ENCODE assay signal across 26 cellular contexts in genomic region chrX:2336181-2336580, GRCh38.
"Had no signal": no experiment of that assay in that cellular context is flagged by ENCODE, and none has a peak within 500 bp of the region (broad histone marks: within the 10 kb centered on the region; RNA-seq: fewer than 3 reads in every experiment).

No MANE protein-coding gene starts in this region.

- H3K4me3 ChIP-seq: left ventricle myocardium inferior, lung, ovary, right atrium auricular region, right lobe of liver, smooth muscle cell, stomach, testis, thyroid gland, transverse colon, upper lobe of right lung had no signal

- H3K4me3 Mint-ChIP-seq: immature natural killer cell; mesothelial cell of epicardium; natural killer cell; nephron progenitor cell; stimulated activated memory B cell treated with anti-CD40 and anti-IgM and Interleukin-4, amounts not matched to agents 10 μg/mL and 1 μg/mL and 100 μg/mL, for 72 hours had no signal

- H3K4me1 Mint-ChIP-seq: mesothelial cell of epicardium had no signal

- H3K27ac Mint-ChIP-seq: immature natural killer cell; mesothelial cell of epicardium; natural killer cell; progenitor cell of endocrine pancreas; stimulated activated memory B cell treated with anti-CD40 and anti-IgM and Interleukin-4, amounts not matched to agents 10 μg/mL and 1 μg/mL and 100 μg/mL, for 72 hours had no signal

- ATAC-seq: natural killer cell; right lobe of liver; stimulated activated memory B cell treated with anti-CD40 and anti-IgM and Interleukin-4, amounts not matched to agents 10 μg/mL and 1 μg/mL and 100 μg/mL, for 72 hours; upper lobe of right lung had no signal

- H3K27me3 Mint-ChIP-seq: naive B cell; progenitor cell of endocrine pancreas; stimulated activated memory B cell treated with anti-CD40 and anti-IgM and Interleukin-4, amounts not matched to agents 10 μg/mL and 1 μg/mL and 100 μg/mL, for 72 hours had no signal

- H3K36me3 Mint-ChIP-seq: natural killer cell had no signal

- DNase-seq: hypothalamus; immature natural killer cell; islet precursor cell; left ventricle myocardium inferior; mesendoderm; naive B cell; natural killer cell; nephron progenitor cell; ovary; right lobe of liver; stimulated activated CD4-positive, alpha-beta T cell treated with anti-CD3 and anti-CD28 coated beads, Interleukin-1b, Interleukin-23, amount 100 ng/mL, for 48 hours; stimulated activated CD4-positive, alpha-beta T cell treated with anti-CD3 and anti-CD28 coated beads, Interleukin-2, amount 100 ng/mL, for 48 hours; stimulated activated CD4-positive, alpha-beta T cell treated with anti-CD3 and anti-CD28 coated beads, Interleukin-4, amount 100 ng/mL, for 4 hours; stimulated activated CD8-positive, alpha-beta memory T cell treated with anti-CD3 and anti-CD28 coated beads, Interleukin-4, amount 100 ng/mL, for 48 hours; stimulated activated naive CD4-positive, alpha-beta T cell treated with Interleukin-2 at 50 U/mL for 16 hours; stomach; testis; thyroid gland; transverse colon; upper lobe of right lung had no signal
